In genomic region chr5:67004730-67005350, GRCh38 we compare ENCODE assay signal across 7 cellular contexts.
DNase-seq lines count a peak whose midpoint lies in the region; ATAC-seq lines count a peak whose summit lies in the region.

No MANE protein-coding gene starts in this region.

- H3K36me3 ChIP-seq in HUES6 (ENCODE audit: control insufficient read depth, insufficient read depth, low read length) = no peaks in the 10 kb centered on the region

- no peak for ATAC-seq in stimulated activated naive B cell treated with anti-CD40 and anti-IgM and Interleukin-4, amounts not matched to agents 10 μg/mL and 1 μg/mL and 100 μg/mL, for 72 hours (replicated peaks)
- no peak for ATAC-seq in HG03039 (IDR thresholded peaks at IDR 0.05; ENCODE audit: unreplicated experiment)

- H3K36me3 Mint-ChIP-seq in activated T-helper 2 cell treated with anti-CD3 and anti-CD28 coated beads, Interferon-gamma antibody, Interleukin-2, Interleukin-4, amounts not matched to agents 10 μg/mL and 5 μg/mL and 100 μg/mL, durations not matched to agents 14 hours and 24 hours and 36 hours (ENCODE audit: low read depth) = no peaks in the 10 kb centered on the region
- H3K36me3 Mint-ChIP-seq in stimulated activated naive B cell treated with anti-CD40 and anti-IgM and Interleukin-4, amounts not matched to agents 10 μg/mL and 1 μg/mL and 100 μg/mL, for 72 hours = no peaks in the 10 kb centered on the region

- no peaks in the 10 kb centered on the region for H3K9me3 ChIP-seq in HUES6 (ENCODE audit: control insufficient read depth, insufficient read depth, low read depth, low read length)
- H3K9me3 ChIP-seq in iPS-18c (ENCODE audit: control insufficient read depth, insufficient read depth, low read length) = no peaks in the 10 kb centered on the region

- peak overlapping the region; percentile 82 for H3K4me3 Mint-ChIP-seq in activated T-helper 2 cell treated with anti-CD3 and anti-CD28 coated beads, Interferon-gamma antibody, Interleukin-2, Interleukin-4, amounts not matched to agents 10 μg/mL and 5 μg/mL and 100 μg/mL, durations not matched to agents 14 hours and 24 hours and 36 hours (ENCODE audit: low read depth)
- peak overlapping the region; percentile 92 to 95 for H3K4me3 Mint-ChIP-seq in stimulated activated naive B cell treated with anti-CD40 and anti-IgM and Interleukin-4, amounts not matched to agents 10 μg/mL and 1 μg/mL and 100 μg/mL, for 72 hours

- H3K4me3 ChIP-seq in HUES6 (ENCODE audit: low read depth, low read length) (peak overlapping the region; percentile 72), iPS-18c (ENCODE audit: insufficient read depth, low read depth, low read length) (peak overlapping the region; percentile 55)

- no peaks in the 10 kb centered on the region for H3K27me3 ChIP-seq in HUES6 (ENCODE audit: control insufficient read depth, insufficient read depth, low read length)

- H3K9me3 Mint-ChIP-seq in activated T-helper 2 cell treated with anti-CD3 and anti-CD28 coated beads, Interferon-gamma antibody, Interleukin-2, Interleukin-4, amounts not matched to agents 10 μg/mL and 5 μg/mL and 100 μg/mL, durations not matched to agents 14 hours and 24 hours and 36 hours = no peaks in the 10 kb centered on the region
- no peaks in the 10 kb centered on the region for H3K9me3 Mint-ChIP-seq in stimulated activated naive B cell treated with anti-CD40 and anti-IgM and Interleukin-4, amounts not matched to agents 10 μg/mL and 1 μg/mL and 100 μg/mL, for 72 hours

- intact Hi-C loops in activated T-helper 2 cell treated with anti-CD3 and anti-CD28 coated beads, Interferon-gamma antibody, Interleukin-2, Interleukin-4, amounts not matched to agents 10 μg/mL and 5 μg/mL and 100 μg/mL, durations not matched to agents 14 hours and 24 hours and 36 hours (cut with micrococcal nuclease) = loop anchor here (1.0 to 10.0 kb wide), 8 partner anchors 14 to 1430 kb away; partner anchors contain the start of gene PIK3R1

- peak overlapping the region; percentile 69 for H3K9ac ChIP-seq in HUES6 (ENCODE audit: low read length)

- H3K4me1 ChIP-seq in HUES6 (ENCODE audit: control insufficient read depth, insufficient read depth, low read length) = peaks cover 10% of the 10 kb centered on the region; the same call in 1 of the 2 replicates

- peak overlapping the region; percentile 82 for H3K27ac Mint-ChIP-seq in activated T-helper 2 cell treated with anti-CD3 and anti-CD28 coated beads, Interferon-gamma antibody, Interleukin-2, Interleukin-4, amounts not matched to agents 10 μg/mL and 5 μg/mL and 100 μg/mL, durations not matched to agents 14 hours and 24 hours and 36 hours
- H3K27ac Mint-ChIP-seq in stimulated activated naive B cell treated with anti-CD40 and anti-IgM and Interleukin-4, amounts not matched to agents 10 μg/mL and 1 μg/mL and 100 μg/mL, for 72 hours = peak overlapping the region; percentile 93

- DNase-seq in activated T-helper 2 cell treated with anti-CD3 and anti-CD28 coated beads, Interferon-gamma antibody, Interleukin-2, Interleukin-4, amounts not matched to agents 10 μg/mL and 5 μg/mL and 100 μg/mL, durations not matched to agents 14 hours and 24 hours and 36 hours (ENCODE audit: low spot score) = no peak
- DNase-seq in stimulated activated naive B cell treated with anti-CD40 and anti-IgM and Interleukin-4, amounts not matched to agents 10 μg/mL and 1 μg/mL and 100 μg/mL, for 72 hours = no peak
- no peak for DNase-seq in NCI-H345 (lab: John Stamatoyannopoulos, UW)
- no peak for DNase-seq in SIG-M5 (lab: John Stamatoyannopoulos, UW)

- H3K27me3 Mint-ChIP-seq in activated T-helper 2 cell treated with anti-CD3 and anti-CD28 coated beads, Interferon-gamma antibody, Interleukin-2, Interleukin-4, amounts not matched to agents 10 μg/mL and 5 μg/mL and 100 μg/mL, durations not matched to agents 14 hours and 24 hours and 36 hours (ENCODE audit: low read depth) = peaks cover 15% of the 10 kb centered on the region
- no peaks in the 10 kb centered on the region for H3K27me3 Mint-ChIP-seq in stimulated activated naive B cell treated with anti-CD40 and anti-IgM and Interleukin-4, amounts not matched to agents 10 μg/mL and 1 μg/mL and 100 μg/mL, for 72 hours

- peak overlapping the region; percentile 28; the same call in 1 of the 2 replicates for H3K27ac ChIP-seq in HUES6 (ENCODE audit: low read depth, low read length)

- peaks cover 61% of the 10 kb centered on the region for H3K4me1 Mint-ChIP-seq in activated T-helper 2 cell treated with anti-CD3 and anti-CD28 coated beads, Interferon-gamma antibody, Interleukin-2, Interleukin-4, amounts not matched to agents 10 μg/mL and 5 μg/mL and 100 μg/mL, durations not matched to agents 14 hours and 24 hours and 36 hours (ENCODE audit: low read depth)
- peaks cover 12 to 25% of the 10 kb centered on the region in 2 donors for H3K4me1 Mint-ChIP-seq in stimulated activated naive B cell treated with anti-CD40 and anti-IgM and Interleukin-4, amounts not matched to agents 10 μg/mL and 1 μg/mL and 100 μg/mL, for 72 hours
